In genomic region chr19:7197760-7198696, GRCh38 we compare ENCODE assay signal across 8 cellular contexts.
DNase-seq lines count a peak whose midpoint lies in the region; ATAC-seq, FAIRE-seq and TF ChIP-seq lines count a peak whose summit lies in the region.

No MANE protein-coding gene starts in this region.

- peak overlapping the region; percentile 18 for H3K27ac ChIP-seq in ACC112 (ENCODE audit: low read depth, low read length)
- no peak overlapping the region for H3K27ac ChIP-seq in mammary epithelial cell (ENCODE audit: insufficient read depth, low read depth, low read length)
- H3K27ac ChIP-seq in small intestine (ENCODE audit: low read depth in 1 of 2, low read length in 1 of 2), result peak overlapping the region; percentile 61 to 95

- H3K36me3 ChIP-seq in ACC112 (ENCODE audit: insufficient read depth, low read length) (no peaks in the 10 kb centered on the region), mammary epithelial cell (ENCODE audit: insufficient read depth, low read length) (no peaks in the 10 kb centered on the region), small intestine (ENCODE audit: control insufficient read depth in 2 of 2, insufficient read depth in 2 of 2, low read length in 2 of 2) (no peaks in the 10 kb centered on the region)

- peak overlapping the region; percentile 96 for H3K4me2 ChIP-seq in mammary epithelial cell (ENCODE audit: insufficient read depth, low read depth, low read length)

- peak; percentile 73 for DNase-seq in NCI-H2107 (lab: John Stamatoyannopoulos, UW)
- peak; percentile 92 for DNase-seq in mammary epithelial cell
- DNase-seq in iPS-NIHi7 (ENCODE audit: extremely low spot score), result peak; percentile 98
- peak; percentile 91 for DNase-seq in small intestine

- ATAC-seq in GM18519 (IDR thresholded peaks at IDR 0.05; ENCODE audit: low FRiP score, unreplicated experiment) (peak; percentile 62), HG03039 (IDR thresholded peaks at IDR 0.05; ENCODE audit: unreplicated experiment) (peak; percentile 76)

- intact Hi-C loops in mammary epithelial cell (cut with micrococcal nuclease), result loop anchor here (1.0 kb wide), 1 partner anchor 96 kb away; the partner anchor contains the start of gene INSR

- no TSS peak for BruUV-seq in mammary epithelial cell (replicated peaks; lab: Mats Ljungman, UMichigan)

- WGBS in mammary epithelial cell (ENCODE audit: low coverage, missing lambda C conversion rate), result 3% methylated on average over 16 of the region's 72 CpGs
- 0 to 1% (median 0%) methylated on average over 51 to 72 of the region's 72 CpGs for WGBS in small intestine, 3 donors

- H3K4me1 ChIP-seq in ACC112 (ENCODE audit: control insufficient read depth, insufficient read depth, low read length, unreplicated experiment) (no peaks in the 10 kb centered on the region), mammary epithelial cell (ENCODE audit: insufficient read depth, low read length) (peaks cover 10% of the 10 kb centered on the region), small intestine (ENCODE audit: control insufficient read depth in 2 of 2, insufficient read depth in 1 of 2, low read depth in 1 of 2, low read length in 1 of 2) (peaks cover 2% of the 10 kb centered on the region in 2 donors)

- dilution Hi-C loops in mammary epithelial cell (cut with HindIII; ENCODE audit: low sequenced_read_pairs), result no loop called here

- CTCF ChIA-PET in mammary epithelial cell (lab: Charles Lee; ENCODE audit: low non-redundant PET), result interaction anchor here (0.5 kb wide), 1 partner anchor 42 kb away, joined by 7 read pairs; no protein-coding TSS in a partner anchor

- H3K4me3 ChIP-seq in ACC112 (ENCODE audit: low read depth, low read length) (peak overlapping the region; percentile 90), WI38 (ENCODE audit: low read depth, low read length) (peak overlapping the region; percentile 63), mammary epithelial cell (replicated peaks in 1 of 3; ENCODE audit: insufficient read depth in 1 of 3, low read depth in 2 of 3, low read length in 3 of 3) (peak overlapping the region; percentile 56 to 74 (median 60)), small intestine (ENCODE audit: low read depth in 1 of 2, low read length in 2 of 2) (peak overlapping the region; percentile 55 to 57)

- H3K27me3 ChIP-seq in ACC112 (ENCODE audit: insufficient read depth, low read length) (no peaks in the 10 kb centered on the region), mammary epithelial cell (ENCODE audit: insufficient read depth, low read length) (no peaks in the 10 kb centered on the region), small intestine (ENCODE audit: control insufficient read depth in 2 of 2, insufficient read depth in 2 of 2, low read length in 2 of 2) (no peaks in the 10 kb centered on the region)

- H3K9me3 ChIP-seq in mammary epithelial cell (replicated peaks; ENCODE audit: insufficient read depth, low read length), result no peaks in the 10 kb centered on the region
- H3K9me3 ChIP-seq in small intestine (ENCODE audit: control insufficient read depth, low read depth), result no peaks in the 10 kb centered on the region

- in situ Hi-C loops in mammary epithelial cell (cut with MboI; ENCODE audit: low sequenced_read_pairs in 2 of 2), result loop anchor here (10.0 kb wide), 1 partner anchor 97 kb away; the partner anchor contains the start of gene INSR (in 2 of the 2)

- FAIRE-seq in small intestine (lab: Jason Lieb, UNC), result no peak

- peak overlapping the region; percentile 4 for H3K9ac ChIP-seq in mammary epithelial cell (ENCODE audit: insufficient read depth, low read length)

- H2AFZ ChIP-seq in ACC112 (ENCODE audit: low read length, unreplicated experiment), result peak overlapping the region; percentile 85
- peak overlapping the region; percentile 96 for H2AFZ ChIP-seq in mammary epithelial cell (ENCODE audit: low read depth, low read length)

- H3K79me2 ChIP-seq in ACC112 (ENCODE audit: control insufficient read depth, insufficient read depth, low read length, unreplicated experiment), result no peaks in the 10 kb centered on the region
- no peaks in the 10 kb centered on the region for H3K79me2 ChIP-seq in mammary epithelial cell (ENCODE audit: insufficient read depth, low read length)

- no peaks in the 10 kb centered on the region for H4K20me1 ChIP-seq in mammary epithelial cell (ENCODE audit: insufficient read depth, low read length)

- no peak for TF ChIP-seq CTCF in WI38 (IDR thresholded peaks at IDR 0.05; ENCODE audit: low read depth, low read length)
- no peak for TF ChIP-seq CTCF in mammary epithelial cell (conservative IDR thresholded peaks at IDR 0.05 in 1 of 2, IDR thresholded peaks at IDR 0.05 in 1 of 2; ENCODE audit: extremely low read depth in 1 of 2, insufficient read depth in 1 of 2, low read depth in 1 of 2, low read length in 2 of 2)
